ENCODE assay signal across 8 cellular contexts in the genomic region with DNA sequence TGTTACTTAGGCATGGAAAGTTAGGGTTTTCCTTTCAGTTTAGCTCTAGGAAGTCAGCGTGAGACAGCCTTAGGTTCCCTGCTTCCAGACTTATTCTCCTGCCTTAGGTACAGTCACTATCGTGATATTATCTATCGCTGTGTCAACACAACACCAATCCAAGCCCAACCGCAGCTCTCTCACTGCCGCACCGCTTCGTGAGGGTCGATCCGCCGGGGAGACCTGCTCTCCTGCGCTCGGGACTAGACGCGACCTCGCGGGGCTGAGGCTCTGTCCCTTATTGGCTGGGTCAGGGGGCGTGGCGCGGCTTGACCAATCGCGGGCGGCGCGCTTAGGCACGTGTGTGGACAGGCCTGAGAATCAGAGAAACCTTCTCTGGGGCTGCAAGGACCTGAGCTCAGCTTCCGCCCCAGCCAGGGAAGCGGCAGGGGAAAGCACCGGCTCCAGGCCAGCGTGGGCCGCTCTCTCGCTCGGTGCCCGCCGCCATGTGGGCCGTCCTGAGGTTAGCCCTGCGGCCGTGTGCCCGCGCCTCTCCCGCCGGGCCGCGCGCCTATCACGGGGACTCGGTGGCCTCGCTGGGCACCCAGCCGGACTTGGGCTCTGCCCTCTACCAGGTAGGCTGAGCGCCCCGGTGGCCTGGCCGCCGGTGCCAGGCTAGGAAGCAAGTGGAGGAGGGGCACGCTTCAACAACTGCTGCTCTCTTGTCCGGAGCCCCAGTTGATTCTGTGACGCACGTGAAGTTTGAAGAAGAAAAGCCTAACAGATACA. TPM values are rescaled to one million over a fixed set of nuclear protein-coding genes. Genes with fewer than 3 reads are reported as not detected.
DNase-seq lines count a peak whose midpoint lies in the region; ATAC-seq, FAIRE-seq and TF ChIP-seq lines count a peak whose summit lies in the region.

A gene (plus strand): TSS at position 400 of the 768 bp plus-strand sequence. CDS start 86 bp downstream, at position 486.

- no peaks in the 10 kb centered on the region for H3K9me3 ChIP-seq in HepG2 (ENCODE audit: low read length)

- TF ChIP-seq RAD21 in HepG2 (CRISPR knock-in tag; IDR thresholded peaks at IDR 0.05) = peak; percentile 68

- no peak for FAIRE-seq in HepG2 (lab: Jason Lieb, UNC)

- TF ChIP-seq POLR2A in HepG2 (IDR thresholded peaks at IDR 0.05; ENCODE audit: insufficient read depth in 1 of 2, low read depth in 2 of 2, low read length in 2 of 2) = peak; percentile 95 to 96

- H3K36me3 Mint-ChIP-seq in CD14-positive monocyte = no peaks in the 10 kb centered on the region

- intact Hi-C loops in CD14-positive monocyte (cut with micrococcal nuclease) (loop anchor here in 1 of 2 donors (10.0 kb wide), 1 partner anchor 132 kb away; a partner anchor contains a TSS), HepG2 (cut with micrococcal nuclease; ENCODE audit: unreplicated experiment) (no loop called here)

- peak within 1 kb of the TSS; percentile 98 for H3K27ac ChIP-seq in HepG2 (ENCODE audit: extremely low read length, insufficient read depth, low read length)

- BruUV-seq in HepG2 (replicated peaks; lab: Mats Ljungman, UMichigan) = no TSS peak

- ATAC-seq in GM19397 (IDR thresholded peaks at IDR 0.05; ENCODE audit: unreplicated experiment) (peak; percentile 99), HG03565 (IDR thresholded peaks at IDR 0.05; ENCODE audit: unreplicated experiment) (peak; percentile 91), HepG2 (peak; percentile 97)

- no peaks in the 10 kb centered on the region for H3K36me3 ChIP-seq in HepG2 (replicated peaks in 1 of 2; ENCODE audit: control insufficient read depth in 1 of 2, insufficient read depth in 2 of 2, low read length in 2 of 2)

- peaks cover 40% of the 10 kb centered on the region for H3K79me2 ChIP-seq in HepG2 (ENCODE audit: insufficient read depth, low read length)

- in situ Hi-C loops in HepG2 (cut with HindIII; ENCODE audit: extremely low pct_ligation_motif_present, low pct_unique_long_range_greater_than_20kb) = no loop called here

- H3K4me3 Mint-ChIP-seq in CD14-positive monocyte = peak within 1 kb of the TSS; percentile 98 to 100

- 2% methylated on average over 8 of the region's 56 CpGs for WGBS in HepG2 (ENCODE audit: low lambda C conversion rate)

- no peaks in the 10 kb centered on the region; a peak in 1 of 5 replicates for H3K27me3 ChIP-seq in HepG2 (ENCODE audit: control insufficient read depth in 1 of 2, insufficient read depth in 2 of 2, low read length in 2 of 2)

- H3K9ac ChIP-seq in HepG2 (ENCODE audit: insufficient read depth, low read depth, low read length) = peak within 1 kb of the TSS; percentile 93

- H2AFZ ChIP-seq in HepG2 (ENCODE audit: low read length) = peak within 1 kb of the TSS; percentile 68

- TF ChIP-seq CTCF in CD14-positive monocyte (IDR thresholded peaks at IDR 0.05) (no peak), HepG2 (CRISPR knock-in tag; IDR thresholded peaks at IDR 0.05) (no peak)

- CTCF ChIA-PET in HepG2 (lab: Yijun Ruan, JAX; ENCODE audit: low intra/inter-chr PET ratio, low total read pairs) = no interaction called here

- H3K27me3 Mint-ChIP-seq in CD14-positive monocyte (ENCODE audit: low read depth in 3 of 3) = peaks cover 0 to 2% (median 0%) of the 10 kb centered on the region in 3 donors

- no peaks in the 10 kb centered on the region; the same call in 1 of the 2 replicates for H4K20me1 ChIP-seq in HepG2 (ENCODE audit: insufficient read depth, low read length)

- TF ChIP-seq EP300 in HepG2 (IDR thresholded peaks at IDR 0.05; ENCODE audit: low read depth in 2 of 2, low read length in 2 of 2) = peak; percentile 4 to 41; a peak in 1 of 4 replicates
- peak; percentile 7; the same call in 1 of the 2 replicates for TF ChIP-seq EP300 in HepG2 (CRISPR knock-in tag; IDR thresholded peaks at IDR 0.05; ENCODE audit: borderline replicate concordance)

- peaks cover 32% of the 10 kb centered on the region for H3K4me1 Mint-ChIP-seq in CD14-positive monocyte

- peaks cover 42% of the 10 kb centered on the region for H3K4me1 ChIP-seq in HepG2 (ENCODE audit: insufficient read depth, low read length)

- POLR2A ChIA-PET in HepG2 (lab: Yijun Ruan, JAX) = interaction anchor here (0.6 to 3.0 kb wide), 17 partner anchors 8 to 733 kb away, joined by 3 to 24 read pairs (median 4); a partner anchor contains a TSS

- peak within 1 kb of the TSS; percentile 74 to 76 (median 76) for H3K4me3 ChIP-seq in HepG2 (replicated peaks in 1 of 3; ENCODE audit: insufficient read depth in 1 of 3, low read depth in 2 of 3, low read length in 3 of 3)

- no peaks in the 10 kb centered on the region for H3K9me3 Mint-ChIP-seq in CD14-positive monocyte

- peak within 1 kb of the TSS; percentile 94 to 99 (median 99) for H3K27ac Mint-ChIP-seq in CD14-positive monocyte

- DNase-seq in CD14-positive monocyte (ENCODE audit: low spot score) = peak; percentile 96
- DNase-seq in NCI-H774 (lab: John Stamatoyannopoulos, UW) = peak; percentile 93
- DNase-seq in activated CD4-positive, alpha-beta T cell treated with anti-CD3 and anti-CD28 coated beads, Interleukin-2, amount 50 U/mL, for 48 hours = peak; percentile 98 to 99
- DNase-seq in dermis blood vessel endothelial cell = peak; percentile 98
- peak; percentile 96 for DNase-seq in HepG2 (ENCODE audit: low spot score)
- DNase-seq in stimulated activated CD4-positive, alpha-beta T cell treated with anti-CD3 and anti-CD28 coated beads, Interleukin-2, amount 100 ng/mL, for 48 hours = peak; percentile 94 to 97

- H3K4me2 ChIP-seq in HepG2 (ENCODE audit: low read depth, low read length) = peak within 1 kb of the TSS; percentile 90

TF ChIP-seq in HepG2, 621 proteins besides CTCF, POLR2A, EP300 and RAD21 (continues in another document):
- TF ChIP-seq, protein P1, sequence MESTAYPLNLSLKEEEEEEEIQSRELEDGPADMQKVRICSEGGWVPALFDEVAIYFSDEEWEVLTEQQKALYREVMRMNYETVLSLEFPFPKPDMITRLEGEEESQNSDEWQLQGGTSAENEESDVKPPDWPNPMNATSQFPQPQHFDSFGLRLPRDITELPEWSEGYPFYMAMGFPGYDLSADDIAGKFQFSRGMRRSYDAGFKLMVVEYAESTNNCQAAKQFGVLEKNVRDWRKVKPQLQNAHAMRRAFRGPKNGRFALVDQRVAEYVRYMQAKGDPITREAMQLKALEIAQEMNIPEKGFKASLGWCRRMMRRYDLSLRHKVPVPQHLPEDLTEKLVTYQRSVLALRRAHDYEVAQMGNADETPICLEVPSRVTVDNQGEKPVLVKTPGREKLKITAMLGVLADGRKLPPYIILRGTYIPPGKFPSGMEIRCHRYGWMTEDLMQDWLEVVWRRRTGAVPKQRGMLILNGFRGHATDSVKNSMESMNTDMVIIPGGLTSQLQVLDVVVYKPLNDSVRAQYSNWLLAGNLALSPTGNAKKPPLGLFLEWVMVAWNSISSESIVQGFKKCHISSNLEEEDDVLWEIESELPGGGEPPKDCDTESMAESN (CRISPR knock-in tag; conservative IDR thresholded peaks at IDR 0.05) = peak; percentile 43; the same call in 1 of the 2 replicates
- TF ChIP-seq POLR2AphosphoS2 (IDR thresholded peaks at IDR 0.05; ENCODE audit: low read depth, low read length) (no peak), TCF7 (IDR thresholded peaks at IDR 0.05; ENCODE audit: low read depth) (no peak), SP4 (CRISPR knock-in tag; IDR thresholded peaks at IDR 0.05) (peak; percentile 65), AGO2 (optimal IDR thresholded peaks at IDR 0.05; ENCODE audit: low read depth, low read length) (peak; percentile 86), ZFY (CRISPR knock-in tag; IDR thresholded peaks at IDR 0.05) (peak; percentile 98), SRF (IDR thresholded peaks at IDR 0.05; ENCODE audit: low read depth, low read length) (no peak), SNAPC2 (CRISPR knock-in tag; IDR thresholded peaks at IDR 0.05) (no peak; the same call in 1 of the 2 replicates), BCL6 (CRISPR knock-in tag; IDR thresholded peaks at IDR 0.05) (no peak; the same call in none of the 2 replicates)
- TF ChIP-seq, protein P2, sequence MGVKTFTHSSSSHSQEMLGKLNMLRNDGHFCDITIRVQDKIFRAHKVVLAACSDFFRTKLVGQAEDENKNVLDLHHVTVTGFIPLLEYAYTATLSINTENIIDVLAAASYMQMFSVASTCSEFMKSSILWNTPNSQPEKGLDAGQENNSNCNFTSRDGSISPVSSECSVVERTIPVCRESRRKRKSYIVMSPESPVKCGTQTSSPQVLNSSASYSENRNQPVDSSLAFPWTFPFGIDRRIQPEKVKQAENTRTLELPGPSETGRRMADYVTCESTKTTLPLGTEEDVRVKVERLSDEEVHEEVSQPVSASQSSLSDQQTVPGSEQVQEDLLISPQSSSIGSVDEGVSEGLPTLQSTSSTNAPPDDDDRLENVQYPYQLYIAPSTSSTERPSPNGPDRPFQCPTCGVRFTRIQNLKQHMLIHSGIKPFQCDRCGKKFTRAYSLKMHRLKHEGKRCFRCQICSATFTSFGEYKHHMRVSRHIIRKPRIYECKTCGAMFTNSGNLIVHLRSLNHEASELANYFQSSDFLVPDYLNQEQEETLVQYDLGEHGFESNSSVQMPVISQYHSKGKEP (CRISPR knock-in tag; IDR thresholded peaks at IDR 0.05) = peak; percentile 73; the same call in 1 of the 2 replicates

RNA-seq across cellular contexts. Expression of the gene that starts here (rescaled TPM):
- polyA plus RNA-seq in CD14-positive monocyte = 10 to 100 TPM; 16.5 to 21.9 TPM
- 29.3 and 41.2 TPM in 2 replicates for total RNA-seq in dermis blood vessel endothelial cell
- total RNA-seq in HepG2 (2016; rRNA removed; fragmentation: Illumina TruSeq; extraction: Trizol) = 83.6 and 133 TPM in 2 replicates
- 24.8 and 30.9 TPM in 2 replicates for total RNA-seq in HepG2 (2016; cell fraction: cytosol; rRNA removed; fragmentation: Illumina TruSeq; extraction: Trizol; ENCODE audit: low read depth)
- 84.7 and 137 TPM in 2 replicates for total RNA-seq in HepG2 (2016; cell fraction: insoluble cytoplasmic fraction; rRNA removed; fragmentation: Illumina TruSeq; extraction: Trizol)
- total RNA-seq in HepG2 (2016; cell fraction: membrane; rRNA removed; fragmentation: Illumina TruSeq; extraction: Trizol) = 22.2 and 22.3 TPM in 2 replicates
- total RNA-seq in HepG2 (2016; cell fraction: nucleus; rRNA removed; fragmentation: Illumina TruSeq; extraction: Trizol) = 69.6 and 75.6 TPM in 2 replicates
- 32.4 and 44.8 TPM in 2 replicates for polyA plus RNA-seq in HepG2 (2011; rRNA removed)
- 31.6 and 38.6 TPM in 2 replicates for polyA plus RNA-seq in HepG2 (2011; cell fraction: cytosol; rRNA removed)
- polyA plus RNA-seq in HepG2 (2011; cell fraction: nucleus; rRNA removed) = 17.7 and 21.6 TPM in 2 replicates
- polyA plus RNA-seq in HepG2 (2012) = 25.9 and 42.8 TPM in 2 replicates
- polyA plus RNA-seq in HepG2 (2016; cell fraction: cytosol; fragmentation: Illumina TruSeq; extraction: Trizol; ENCODE audit: low read depth) = 4.7 and 4.9 TPM in 2 replicates
- polyA plus RNA-seq in HepG2 (2016; cell fraction: insoluble cytoplasmic fraction; fragmentation: Illumina TruSeq; extraction: Trizol; ENCODE audit: low read depth) = 118 and 138 TPM in 2 replicates
- polyA plus RNA-seq in HepG2 (2016; cell fraction: membrane; fragmentation: Illumina TruSeq; extraction: Trizol; ENCODE audit: low read depth) = 15.6 and 18.9 TPM in 2 replicates
- 71.0 and 84.2 TPM in 2 replicates for polyA plus RNA-seq in HepG2 (2016; cell fraction: nucleus; fragmentation: Illumina TruSeq; extraction: Trizol; ENCODE audit: insufficient read depth, low read depth)
- polyA minus RNA-seq in HepG2 (2011; rRNA and poly(A)+ RNA removed; ENCODE audit: low replicate concordance) = 33.1 and 37.3 TPM in 2 replicates
- polyA minus RNA-seq in HepG2 (2011; cell fraction: cytosol; rRNA and poly(A)+ RNA removed) = 43.3 and 45.1 TPM in 2 replicates
- polyA minus RNA-seq in HepG2 (2011; cell fraction: nucleus; rRNA and poly(A)+ RNA removed) = 39.3 and 44.4 TPM in 2 replicates

Comparison
In these comparisons a context has a peak if more than half of its experiments do, and no peak if none do; other contexts are left out.
1. Peak in every context shown above with its lines: DNase-seq, ATAC-seq, H3K4me3 ChIP-seq and H3K27ac ChIP-seq.